ENCODE assay signal across 22 cellular contexts in the genomic region with DNA sequence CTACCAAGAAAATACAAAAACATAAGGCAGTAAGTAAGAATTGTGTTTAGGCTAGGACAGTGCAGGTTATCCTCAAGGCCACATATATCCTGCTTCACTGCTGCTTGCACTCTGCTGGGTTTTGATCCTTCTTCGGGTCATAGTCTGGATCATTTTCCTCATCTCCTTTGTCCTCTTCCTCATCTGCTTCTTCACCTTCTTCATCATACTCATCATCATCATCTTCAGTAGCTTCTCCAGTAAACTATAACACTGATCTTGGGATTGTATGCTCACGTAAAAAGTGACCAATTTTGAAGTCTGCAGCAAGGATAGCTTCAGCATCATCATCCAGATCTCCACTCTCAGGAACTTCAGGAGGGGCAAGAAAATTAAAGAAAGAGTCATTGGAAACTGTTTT.
"Had no signal": no experiment of that assay in that cellular context is flagged by ENCODE, and none has a peak within 500 bp of the region (broad histone marks: within the 10 kb centered on the region; RNA-seq: fewer than 3 reads in every experiment).

No MANE protein-coding gene starts in this region.

- H3K79me2 ChIP-seq: hepatocyte had no signal

- H3K4me1 Mint-ChIP-seq: endodermal cell had no signal

- H3K4me2 ChIP-seq: hepatocyte had no signal

- H3K9me3 ChIP-seq: colonic mucosa, mucosa of descending colon, neutrophil, psoas muscle, spleen, stomach, thoracic aorta, transverse colon had no signal

- ATAC-seq: mucosa of descending colon; naive thymus-derived CD8-positive, alpha-beta T cell; psoas muscle; sciatic nerve had no signal

- DNase-seq: colonic mucosa; effector CD4-positive, alpha-beta T cell; endodermal cell; erythroblast; foreskin melanocyte; head of caudate nucleus; mucosa of descending colon; naive thymus-derived CD8-positive, alpha-beta T cell; psoas muscle; retina; spleen; stimulated activated CD4-positive, alpha-beta T cell treated with anti-CD3 and anti-CD28 coated beads, Interleukin-15, amount 100 ng/mL, for 24 hours; stimulated activated CD4-positive, alpha-beta T cell treated with anti-CD3 and anti-CD28 coated beads, Interleukin-1b, Interleukin-23, amount 100 ng/mL, for 48 hours; stimulated activated CD4-positive, alpha-beta T cell treated with anti-CD3 and anti-CD28 coated beads, Interleukin-4, amount 100 ng/mL, for 24 hours; stimulated activated naive CD4-positive, alpha-beta T cell; stomach; substantia nigra; transverse colon had no signal

- H2AFZ ChIP-seq: hepatocyte had no signal

- H3K9me3 Mint-ChIP-seq: endodermal cell; naive thymus-derived CD8-positive, alpha-beta T cell had no signal

- H3K4me3 Mint-ChIP-seq: endodermal cell; naive thymus-derived CD8-positive, alpha-beta T cell had no signal

- H3K36me3 ChIP-seq: colonic mucosa had no signal

- H3K4me1 ChIP-seq: colonic mucosa, psoas muscle, spleen, stomach, transverse colon had no signal

- H3K27ac Mint-ChIP-seq: endodermal cell had no signal

- H3K27ac ChIP-seq: colonic mucosa, hepatocyte, neutrophil, psoas muscle, spleen, stomach, thoracic aorta, transverse colon had no signal

- H3K4me3 ChIP-seq: colonic mucosa, hepatocyte, mucosa of descending colon, psoas muscle, spleen, stomach, thoracic aorta, transverse colon had no signal

- H3K27me3 Mint-ChIP-seq: naive thymus-derived CD8-positive, alpha-beta T cell had no signal
